In the genomic region with DNA sequence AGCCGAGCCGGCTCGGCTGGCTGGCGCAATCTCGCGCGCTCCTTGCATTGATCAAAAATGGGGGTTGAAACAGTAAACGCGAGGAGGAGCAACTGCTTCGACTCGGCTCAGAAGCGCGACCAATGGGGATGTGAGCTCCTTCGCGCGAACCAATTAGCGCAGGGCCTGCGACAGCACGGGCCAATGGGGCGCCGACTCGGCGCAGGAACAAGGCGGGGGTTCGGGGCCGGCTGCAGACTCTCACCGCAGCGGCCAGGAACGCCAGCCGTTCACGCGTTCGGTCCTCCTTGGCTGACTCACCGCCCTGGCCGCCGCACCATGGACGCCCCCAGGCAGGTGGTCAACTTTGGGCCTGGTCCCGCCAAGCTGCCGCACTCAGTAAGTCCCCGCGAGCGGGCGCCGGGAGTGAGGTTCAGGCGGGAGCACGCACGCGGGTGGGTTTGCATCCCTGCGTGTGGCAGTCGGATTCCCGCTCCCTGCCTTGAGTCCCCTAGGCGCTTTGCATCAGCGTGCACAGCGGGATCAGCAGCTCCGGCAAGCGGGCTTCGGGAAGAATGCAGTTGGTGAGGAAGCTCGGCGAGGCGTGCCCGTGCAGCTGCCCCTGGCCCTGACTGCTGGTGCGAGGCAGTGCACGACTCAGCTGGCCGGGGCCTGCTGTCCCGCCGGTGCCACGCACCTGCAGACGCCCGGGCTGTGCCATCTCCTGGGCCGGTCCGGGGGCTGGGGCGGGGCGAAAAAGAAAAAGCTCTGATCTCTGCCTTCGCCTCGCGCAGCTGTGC, we compare ENCODE assay signal across 8 cellular contexts. TPM values are rescaled to one million over a fixed set of nuclear protein-coding genes. Genes with fewer than 3 reads are reported as not detected.
A peak's percentile ranks its signal among the peaks of the same experiment; 100 is the strongest.
DNase-seq lines count a peak whose midpoint lies in the region; ATAC-seq, FAIRE-seq and TF ChIP-seq lines count a peak whose summit lies in the region.

A gene (plus strand): TSS at position 233 of the 779 bp plus-strand sequence. CDS start 86 bp downstream, at position 319.

- peak within 1 kb of the TSS; percentile 88 for H3K4me3 Mint-ChIP-seq in central memory CD8-positive, alpha-beta T cell

- H3K4me2 ChIP-seq in keratinocyte (ENCODE audit: control insufficient read depth, extremely low read depth, insufficient read depth, low read depth, low read length) = peak within 1 kb of the TSS; percentile 96

- peak within 1 kb of the TSS; percentile 87 for H3K9ac ChIP-seq in keratinocyte (ENCODE audit: control insufficient read depth, extremely low read depth, insufficient read depth, low read length)

- DNase-seq in AG08396 (ENCODE audit: low spot score) = peak; percentile 99
- peak; percentile 83 to 92 for DNase-seq in NCI-H446 (lab: John Stamatoyannopoulos, UW)
- DNase-seq in activated CD4-positive, CD25-positive, alpha-beta regulatory T cell treated with anti-CD3 and anti-CD28 coated beads, Interleukin-2, amount 50 U/mL, for 16 hours (ENCODE audit: low read depth, low spot score) = peak; percentile 82
- peak; percentile 70 to 73 for DNase-seq in central memory CD8-positive, alpha-beta T cell (ENCODE audit: low spot score in 2 of 2)
- peak; percentile 73 for DNase-seq in keratinocyte (ENCODE audit: low read depth, low spot score)
- peak; percentile 83 to 89 (median 89) for DNase-seq in stimulated activated CD4-positive, alpha-beta T cell treated with anti-CD3 and anti-CD28 coated beads, Interleukin-12 subunit alpha, Interleukin-12 subunit beta, amount 100 ng/mL, for 48 hours (ENCODE audit: low read depth in 2 of 3, low spot score in 1 of 3)

- H2AFZ ChIP-seq in keratinocyte (ENCODE audit: control insufficient read depth, low read length) = peak within 1 kb of the TSS; percentile 94

- peaks cover 1 to 21% of the 10 kb centered on the region in 2 experiments for H3K36me3 ChIP-seq in keratinocyte (ENCODE audit: control insufficient read depth in 2 of 2, extremely low read depth in 1 of 2, insufficient read depth in 2 of 2, low read length in 2 of 2)

- H3K9me3 ChIP-seq in keratinocyte (ENCODE audit: control insufficient read depth, low read depth, low read length) = no peaks in the 10 kb centered on the region

- peaks cover 16% of the 10 kb centered on the region for H3K79me2 ChIP-seq in keratinocyte (ENCODE audit: control insufficient read depth, insufficient read depth, low read length)

- H3K27ac Mint-ChIP-seq in central memory CD8-positive, alpha-beta T cell (ENCODE audit: low read depth) = peak within 1 kb of the TSS; percentile 62

- peak within 1 kb of the TSS; percentile 81 for H3K27ac ChIP-seq in keratinocyte (ENCODE audit: control insufficient read depth, insufficient read depth, low read length)

- H3K27me3 ChIP-seq in keratinocyte (ENCODE audit: control insufficient read depth, extremely low read depth, insufficient read depth, low read length) = no peaks in the 10 kb centered on the region

- no peaks in the 10 kb centered on the region for H3K9me3 Mint-ChIP-seq in central memory CD8-positive, alpha-beta T cell

- no peaks in the 10 kb centered on the region for H4K20me1 ChIP-seq in keratinocyte (ENCODE audit: control insufficient read depth, extremely low read depth, insufficient read depth, low read length)

- H3K9me1 ChIP-seq in keratinocyte (ENCODE audit: control insufficient read depth, extremely low read depth, insufficient read depth, low read length) = no peaks in the 10 kb centered on the region

- peak in 2 of 3 experiments; percentile 26 to 34 for TF ChIP-seq CTCF in keratinocyte (optimal IDR thresholded peaks at IDR 0.05 in 1 of 3, IDR thresholded peaks at IDR 0.05 in 1 of 3, conservative IDR thresholded peaks at IDR 0.05 in 1 of 3; ENCODE audit: extremely low read depth in 1 of 3, insufficient read depth in 2 of 3, low read length in 3 of 3)

- dilution Hi-C loops in keratinocyte (cut with MboI; ENCODE audit: extremely low pct_ligation_motif_present, low sequenced_read_pairs) = no loop called here

- H3K36me3 Mint-ChIP-seq in central memory CD8-positive, alpha-beta T cell (ENCODE audit: insufficient read depth) = peaks cover 6% of the 10 kb centered on the region

- H3K4me1 Mint-ChIP-seq in central memory CD8-positive, alpha-beta T cell = peaks cover 25% of the 10 kb centered on the region

- peak within 1 kb of the TSS; percentile 66 to 96 (median 85) for H3K4me3 ChIP-seq in keratinocyte (ENCODE audit: control insufficient read depth in 2 of 3, extremely low read depth in 1 of 3, insufficient read depth in 2 of 3, low read depth in 1 of 3, low read length in 3 of 3)

- peaks cover 11% of the 10 kb centered on the region for H3K4me1 ChIP-seq in keratinocyte (ENCODE audit: control insufficient read depth, extremely low read depth, insufficient read depth, low read length)

- H3K27me3 Mint-ChIP-seq in central memory CD8-positive, alpha-beta T cell = no peaks in the 10 kb centered on the region

- peak; percentile 79 for FAIRE-seq in keratinocyte (lab: Jason Lieb, UNC)

- ATAC-seq in GM19035 (IDR thresholded peaks at IDR 0.05; ENCODE audit: unreplicated experiment) (peak; percentile 98), HG03342 (IDR thresholded peaks at IDR 0.05; ENCODE audit: unreplicated experiment) (peak; percentile 98)
- ATAC-seq in central memory CD8-positive, alpha-beta T cell (replicated peaks; ENCODE audit: extremely low read depth, poor library complexity, severe bottlenecking) = peak; percentile 97

RNA-seq across cellular contexts. Expression of the gene that starts here (rescaled TPM):
- 30.2 to 88.9 TPM (median 62.7 TPM) in 3 replicates for polyA plus RNA-seq in keratinocyte
- polyA plus RNA-seq in keratinocyte (2011; ENCODE audit: low read depth) = 130 TPM
- polyA plus RNA-seq in keratinocyte (2011; cell fraction: cytosol; rRNA removed) = 42.2 and 75.0 TPM in 2 replicates
- polyA plus RNA-seq in keratinocyte (2011; cell fraction: nucleus; rRNA removed) = 34.6 and 49.3 TPM in 2 replicates
- 52.0 and 154 TPM in 2 replicates for polyA plus RNA-seq in keratinocyte (2012; ENCODE audit: low replicate concordance)
- 23.5 to 52.3 TPM (median 27.4 TPM) in 3 replicates for polyA minus RNA-seq in keratinocyte
- polyA minus RNA-seq in keratinocyte (2011; cell fraction: cytosol; rRNA and poly(A)+ RNA removed) = 34.9 TPM
- 18.7 and 27.7 TPM in 2 replicates for polyA minus RNA-seq in keratinocyte (2011; cell fraction: nucleus; rRNA and poly(A)+ RNA removed)

Comparison
In these comparisons a context has a peak if more than half of its experiments do, and no peak if none do; other contexts are left out.
1. Peak in every context shown above with its lines: DNase-seq, ATAC-seq, H3K4me3 ChIP-seq and H3K27ac ChIP-seq.